ENCODE assay signal across 22 cellular contexts in genomic region chr1:65729308-65729707, GRCh38.
"Had no signal": no experiment of that assay in that cellular context is flagged by ENCODE, and none has a peak within 500 bp of the region (broad histone marks: within the 10 kb centered on the region; RNA-seq: fewer than 3 reads in every experiment).

No MANE protein-coding gene starts in this region.

- DNase-seq: activated B cell treated with CpG ODN at 0.5 μM for 24 hours; activated CD4-positive, alpha-beta memory T cell treated with anti-CD3 and anti-CD28 coated beads for 36 hours; activated CD4-positive, alpha-beta T cell treated with anti-CD3 and anti-CD28 coated beads for 1 hour; activated CD4-positive, alpha-beta T cell treated with anti-CD3 and anti-CD28 coated beads, Interleukin-2, amount 10 ng/mL, durations not matched to agents 7 days and 5 days; activated CD8-positive, alpha-beta memory T cell treated with anti-CD3 and anti-CD28 coated beads for 24 hours; activated effector memory CD4-positive, alpha-beta T cell treated with anti-CD3 and anti-CD28 coated beads, Interleukin-2, amount 50 U/mL, for 16 hours; activated naive CD4-positive, alpha-beta T cell treated with Interleukin-2 at 50 U/mL for 16 hours; activated naive CD8-positive, alpha-beta T cell treated with anti-CD3 and anti-CD28 coated beads, Interleukin-2, amount 50 U/mL, for 24 hours; activated T-cell treated with anti-CD3 and anti-CD28 coated beads, Interleukin-2, amount 50 U/mL, for 4 hours; amniotic stem cell; body of pancreas; central memory CD4-positive, alpha-beta T cell; MV-4-11; NCI-H1092 treated with DMSO at 0.1 percent for 48 hours; NCI-H1417 treated with DMSO at 0.1 percent for 48 hours; NCI-H1694 treated with DMSO at 0.1 percent for 48 hours; NCI-H2081 treated with DMSO at 0.1 percent for 48 hours; NCI-H69; PC-3; SHP77; T-helper 17 cell; T-helper 9 cell had no signal
